In genomic region chr12:11651377-11651776, GRCh38 we compare ENCODE assay signal across 8 cellular contexts. TPM values are rescaled to one million over a fixed set of nuclear protein-coding genes. Genes with fewer than 3 reads are reported as not detected.
A peak's percentile ranks its signal among the peaks of the same experiment; 100 is the strongest.
DNase-seq lines count a peak whose midpoint lies in the region; ATAC-seq, FAIRE-seq and TF ChIP-seq lines count a peak whose summit lies in the region.

No MANE protein-coding gene starts in this region.

- H3K36me3 Mint-ChIP-seq in T-helper 2 cell treated with Interferon-gamma antibody and Interleukin-4, amounts not matched to agents 5 μg/mL and 100 μg/mL, for 36 hours (ENCODE audit: low read depth): peaks cover 2% of the 10 kb centered on the region

- H3K4me1 Mint-ChIP-seq in T-helper 2 cell treated with Interferon-gamma antibody and Interleukin-4, amounts not matched to agents 5 μg/mL and 100 μg/mL, for 36 hours (ENCODE audit: low read depth): peaks cover 29% of the 10 kb centered on the region

- no peak for DNase-seq in GM12892 (ENCODE audit: insufficient read length)
- no peak for DNase-seq in T-helper 2 cell treated with Interferon-gamma antibody and Interleukin-4, amounts not matched to agents 5 μg/mL and 100 μg/mL, for 36 hours (ENCODE audit: low spot score)
- peak; percentile 8 for DNase-seq in fibroblast of peridontal ligament (ENCODE audit: extremely low read depth)
- DNase-seq in skeletal muscle cell (ENCODE audit: low read depth): no peak
- no peak for DNase-seq in MV-4-11 (lab: John Stamatoyannopoulos, UW)
- DNase-seq in NCI-H82 (lab: John Stamatoyannopoulos, UW): no peak
- no peak for DNase-seq in activated CD4-positive, alpha-beta T cell treated with anti-CD3 and anti-CD28 coated beads, Interleukin-2, amount 50 U/mL, for 1 hour

- H3K4me3 Mint-ChIP-seq in T-helper 2 cell treated with Interferon-gamma antibody and Interleukin-4, amounts not matched to agents 5 μg/mL and 100 μg/mL, for 36 hours: peak overlapping the region; percentile 85

- H3K27ac Mint-ChIP-seq in T-helper 2 cell treated with Interferon-gamma antibody and Interleukin-4, amounts not matched to agents 5 μg/mL and 100 μg/mL, for 36 hours: peak overlapping the region; percentile 96

- ATAC-seq in HG02852 (IDR thresholded peaks at IDR 0.05; ENCODE audit: unreplicated experiment): no peak

- H3K27me3 Mint-ChIP-seq in T-helper 2 cell treated with Interferon-gamma antibody and Interleukin-4, amounts not matched to agents 5 μg/mL and 100 μg/mL, for 36 hours (ENCODE audit: low read depth): peaks cover 3% of the 10 kb centered on the region

- TF ChIP-seq POLR2A in GM12892 (IDR thresholded peaks at IDR 0.05; ENCODE audit: low read depth, low read length): 0 out of 2 replicates have a peak, but pooled peaks have one; percentile 12

- peak overlapping the region; percentile 76 for H3K4me3 ChIP-seq in skeletal muscle cell (ENCODE audit: low read depth, low read length)

- H3K9me3 Mint-ChIP-seq in T-helper 2 cell treated with Interferon-gamma antibody and Interleukin-4, amounts not matched to agents 5 μg/mL and 100 μg/mL, for 36 hours: no peaks in the 10 kb centered on the region

- FAIRE-seq in GM12892 (lab: Jason Lieb, UNC): peak; percentile 33

RNA-seq across cellular contexts. Expression of gene ETV6, which starts 1.9 kb away (rescaled TPM):
- 27.3 TPM for polyA plus RNA-seq in GM12892 (2012; ENCODE audit: missing spikeins)
